In genomic region chr3:135869439-135870105, GRCh38 we compare ENCODE assay signal across 18 cellular contexts.
A peak's percentile ranks its signal among the peaks of the same experiment; 100 is the strongest.
DNase-seq lines count a peak whose midpoint lies in the region; ATAC-seq and TF ChIP-seq lines count a peak whose summit lies in the region.
"Had no signal": no experiment of that assay in that cellular context is flagged by ENCODE, and none has a peak within 500 bp of the region (broad histone marks: within the 10 kb centered on the region; RNA-seq: fewer than 3 reads in every experiment).

No MANE protein-coding gene starts in this region.

- DNase-seq in ELR (ENCODE audit: low read depth) (peak; percentile 37), LHCN-M2 (ENCODE audit: low read depth) (peak; percentile 95), epithelial cell of esophagus (ENCODE audit: low read depth) (peak; percentile 39), trophoblast cell (peak; percentile 42 to 61), DMS79 (lab: John Stamatoyannopoulos, UW) (no peak), OCI-LY7 (ENCODE audit: low spot score) (no peak), NCI-H2081 treated with DMSO at 0.1 percent for 48 hours (lab: John Stamatoyannopoulos, UW) (no peak)
- DNase-seq: GDM1, H9, NCI-H1417 treated with DMSO at 0.1 percent for 48 hours, NCI-H774, SIG-M5, T-helper 2 cell had no signal

- no peak overlapping the region for H3K9ac ChIP-seq in trophoblast cell (ENCODE audit: low read length)
- H3K9ac ChIP-seq: BLaER1 treated with 17β-estradiol and CSF1 and Interleukin-3, amounts not matched to agents 10 nM and 100 nM; KMS-11 had no signal

- H4K8ac ChIP-seq in trophoblast cell (ENCODE audit: low read depth, low read length): no peak overlapping the region

- no peak overlapping the region for H3K18ac ChIP-seq in trophoblast cell (ENCODE audit: low read length)

- no peak overlapping the region for H2BK12ac ChIP-seq in trophoblast cell (ENCODE audit: low read length)

- no peaks in the 10 kb centered on the region for H3K79me1 ChIP-seq in trophoblast cell (ENCODE audit: low read length)

- no peak for ATAC-seq in HG03039 (IDR thresholded peaks at IDR 0.05; ENCODE audit: unreplicated experiment)
- ATAC-seq: Panc1 had no signal

- H3K4me1 ChIP-seq in trophoblast cell (ENCODE audit: control insufficient read depth in 1 of 2, insufficient read depth in 2 of 2, low read length in 2 of 2) (no peaks in the 10 kb centered on the region), OCI-LY7 (ENCODE audit: insufficient read depth, low read length, poor library complexity, severe bottlenecking) (no peaks in the 10 kb centered on the region)
- H3K4me1 ChIP-seq: BLaER1 treated with 17β-estradiol and CSF1 and Interleukin-3, amounts not matched to agents 10 nM and 100 nM had no signal

- H3K27ac ChIP-seq in trophoblast cell (ENCODE audit: low read depth, low read length): no peak overlapping the region
- no peak overlapping the region for H3K27ac ChIP-seq in OCI-LY7 (ENCODE audit: low read depth, low read length, poor library complexity, severe bottlenecking)
- H3K27ac ChIP-seq: BLaER1 treated with 17β-estradiol and CSF1 and Interleukin-3, amounts not matched to agents 10 nM and 100 nM; HL-60; KMS-11 had no signal

- H2AFZ ChIP-seq in trophoblast cell (ENCODE audit: insufficient read depth, low read length, poor library complexity) (no peak overlapping the region), OCI-LY7 (ENCODE audit: low read length) (no peak overlapping the region)

- no peak overlapping the region for H2AK5ac ChIP-seq in trophoblast cell (ENCODE audit: low read length)

- no peak overlapping the region for H3K4ac ChIP-seq in trophoblast cell (ENCODE audit: low read depth, low read length)

- H4K91ac ChIP-seq in trophoblast cell (ENCODE audit: low read depth, low read length): no peak overlapping the region

- TF ChIP-seq CTCF in epithelial cell of esophagus (IDR thresholded peaks at IDR 0.05; ENCODE audit: insufficient read depth, low read depth, low read length, missing control alignments) (no peak), OCI-LY7 (conservative IDR thresholded peaks at IDR 0.05; ENCODE audit: low read length) (no peak)

- no peak overlapping the region for H2BK120ac ChIP-seq in trophoblast cell (ENCODE audit: insufficient read depth, low read length, poor library complexity)

- POLR2A ChIA-PET in OCI-LY7 (lab: Charles Lee): interaction anchor here (0.6 kb wide), 1 partner anchor 25 kb away, joined by 3 read pairs; no protein-coding TSS in a partner anchor

- BruUV-seq in OCI-LY7 (replicated peaks; lab: Mats Ljungman, UMichigan): no TSS peak

- no peaks in the 10 kb centered on the region for H4K20me1 ChIP-seq in OCI-LY7 (ENCODE audit: insufficient read depth, low read length)
- H4K20me1 ChIP-seq: BLaER1 treated with 17β-estradiol and CSF1 and Interleukin-3, amounts not matched to agents 10 nM and 100 nM had no signal

- H3K36me3 ChIP-seq in trophoblast cell (ENCODE audit: control insufficient read depth in 1 of 2, insufficient read depth in 2 of 2, low read length in 2 of 2) (no peaks in the 10 kb centered on the region), OCI-LY7 (ENCODE audit: insufficient read depth, low read length) (no peaks in the 10 kb centered on the region)
- H3K36me3 ChIP-seq: BLaER1 treated with 17β-estradiol and CSF1 and Interleukin-3, amounts not matched to agents 10 nM and 100 nM had no signal

- no CpG with 5 or more reads among the region's 2 CpGs for WGBS in trophoblast cell (ENCODE audit: extremely low coverage, insufficient coverage, insufficient read length)

- no peak overlapping the region for H3K14ac ChIP-seq in trophoblast cell (ENCODE audit: low read length)

- no peak overlapping the region for H4K12ac ChIP-seq in trophoblast cell (ENCODE audit: low read depth, low read length)

- H3K27me3 ChIP-seq in trophoblast cell (ENCODE audit: insufficient read depth, low read length): no peaks in the 10 kb centered on the region
- H3K27me3 ChIP-seq: BLaER1 treated with 17β-estradiol and CSF1 and Interleukin-3, amounts not matched to agents 10 nM and 100 nM had no signal

- H3K79me2 ChIP-seq in trophoblast cell (ENCODE audit: control insufficient read depth, insufficient read depth, low read length, poor library complexity): no peaks in the 10 kb centered on the region
- no peaks in the 10 kb centered on the region for H3K79me2 ChIP-seq in OCI-LY7 (ENCODE audit: insufficient read depth, low read depth, low read length)

- H2BK5ac ChIP-seq in trophoblast cell (ENCODE audit: low read depth, low read length, poor library complexity): no peak overlapping the region

- H3K23ac ChIP-seq in trophoblast cell (ENCODE audit: low read length): no peak overlapping the region

- intact Hi-C loops in OCI-LY7 (cut with micrococcal nuclease; ENCODE audit: unreplicated experiment): no loop called here

- H3K4me3 ChIP-seq in epithelial cell of esophagus (ENCODE audit: low read length) (no peak overlapping the region), trophoblast cell (ENCODE audit: low read depth, low read length) (no peak overlapping the region), OCI-LY7 (ENCODE audit: low read depth, low read length, poor library complexity, severe bottlenecking) (no peak overlapping the region)
- H3K4me3 ChIP-seq: BLaER1 treated with 17β-estradiol and CSF1 and Interleukin-3, amounts not matched to agents 10 nM and 100 nM had no signal

- CTCF ChIA-PET in OCI-LY7 (lab: Charles Lee; ENCODE audit: unreplicated experiment): no interaction called here

- H3K4me2 ChIP-seq in trophoblast cell (ENCODE audit: low read length) (no peak overlapping the region), OCI-LY7 (ENCODE audit: low read length) (no peak overlapping the region)
- H3K4me2 ChIP-seq: BLaER1 treated with 17β-estradiol and CSF1 and Interleukin-3, amounts not matched to agents 10 nM and 100 nM; KMS-11 had no signal

- H3K9me3 ChIP-seq in trophoblast cell (ENCODE audit: insufficient read depth, low read depth, low read length) (no peaks in the 10 kb centered on the region), OCI-LY7 (ENCODE audit: low read length) (0 out of 2 replicates have a peak, but pooled peaks cover 7% of the 10 kb centered on the region)

- no peaks in the 10 kb centered on the region for H3K9me2 ChIP-seq in OCI-LY7 (ENCODE audit: insufficient read depth, low read length)

Comparison
In these comparisons a context has a peak if more than half of its experiments do, and no peak if none do; other contexts are left out.
1. DNase-seq: peak in ELR (single experiment), LHCN-M2 (single experiment), epithelial cell of esophagus (single experiment) and trophoblast cell (2 of 2); none in DMS79 (single experiment), OCI-LY7 (single experiment) and NCI-H2081 treated with DMSO at 0.1 percent for 48 hours (single experiment).